In genomic region chr15:79090487-79091203, GRCh38 we compare ENCODE assay signal across 10 cellular contexts. TPM values are rescaled to one million over a fixed set of nuclear protein-coding genes. Genes with fewer than 3 reads are reported as not detected.
A peak's percentile ranks its signal among the peaks of the same experiment; 100 is the strongest.
DNase-seq lines count a peak whose midpoint lies in the region; ATAC-seq lines count a peak whose summit lies in the region.
"Had no signal": no experiment of that assay in that cellular context is flagged by ENCODE, and none has a peak within 500 bp of the region (broad histone marks: within the 10 kb centered on the region; RNA-seq: fewer than 3 reads in every experiment).

A gene with protein sequence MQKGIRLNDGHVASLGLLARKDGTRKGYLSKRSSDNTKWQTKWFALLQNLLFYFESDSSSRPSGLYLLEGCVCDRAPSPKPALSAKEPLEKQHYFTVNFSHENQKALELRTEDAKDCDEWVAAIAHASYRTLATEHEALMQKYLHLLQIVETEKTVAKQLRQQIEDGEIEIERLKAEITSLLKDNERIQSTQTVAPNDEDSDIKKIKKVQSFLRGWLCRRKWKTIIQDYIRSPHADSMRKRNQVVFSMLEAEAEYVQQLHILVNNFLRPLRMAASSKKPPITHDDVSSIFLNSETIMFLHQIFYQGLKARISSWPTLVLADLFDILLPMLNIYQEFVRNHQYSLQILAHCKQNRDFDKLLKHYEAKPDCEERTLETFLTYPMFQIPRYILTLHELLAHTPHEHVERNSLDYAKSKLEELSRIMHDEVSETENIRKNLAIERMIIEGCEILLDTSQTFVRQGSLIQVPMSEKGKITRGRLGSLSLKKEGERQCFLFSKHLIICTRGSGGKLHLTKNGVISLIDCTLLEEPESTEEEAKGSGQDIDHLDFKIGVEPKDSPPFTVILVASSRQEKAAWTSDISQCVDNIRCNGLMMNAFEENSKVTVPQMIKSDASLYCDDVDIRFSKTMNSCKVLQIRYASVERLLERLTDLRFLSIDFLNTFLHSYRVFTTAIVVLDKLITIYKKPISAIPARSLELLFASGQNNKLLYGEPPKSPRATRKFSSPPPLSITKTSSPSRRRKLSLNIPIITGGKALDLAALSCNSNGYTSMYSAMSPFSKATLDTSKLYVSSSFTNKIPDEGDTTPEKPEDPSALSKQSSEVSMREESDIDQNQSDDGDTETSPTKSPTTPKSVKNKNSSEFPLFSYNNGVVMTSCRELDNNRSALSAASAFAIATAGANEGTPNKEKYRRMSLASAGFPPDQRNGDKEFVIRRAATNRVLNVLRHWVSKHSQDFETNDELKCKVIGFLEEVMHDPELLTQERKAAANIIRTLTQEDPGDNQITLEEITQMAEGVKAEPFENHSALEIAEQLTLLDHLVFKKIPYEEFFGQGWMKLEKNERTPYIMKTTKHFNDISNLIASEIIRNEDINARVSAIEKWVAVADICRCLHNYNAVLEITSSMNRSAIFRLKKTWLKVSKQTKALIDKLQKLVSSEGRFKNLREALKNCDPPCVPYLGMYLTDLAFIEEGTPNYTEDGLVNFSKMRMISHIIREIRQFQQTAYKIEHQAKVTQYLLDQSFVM (N-terminal part only) (minus strand): TSS chr15:79090780. CDS start chr15:79090498, 282 bp downstream.

- H3K36me3 Mint-ChIP-seq in activated T-helper 17 cell treated with anti-CD3 and anti-CD28 coated beads, Interleukin-2, amount 50 U/mL, for 72 hours (ENCODE audit: low read depth): no peaks in the 10 kb centered on the region
- H3K36me3 Mint-ChIP-seq in stimulated activated naive B cell treated with anti-CD40 and anti-IgM and Interleukin-4, amounts not matched to agents 10 μg/mL and 1 μg/mL and 100 μg/mL, for 72 hours: peaks cover 0 to 7% of the 10 kb centered on the region in 2 donors

- no peak within 1 kb of the TSS for H3K27ac Mint-ChIP-seq in activated T-helper 17 cell treated with anti-CD3 and anti-CD28 coated beads, Interleukin-2, amount 50 U/mL, for 72 hours
- peak within 1 kb of the TSS; percentile 88 for H3K27ac Mint-ChIP-seq in stimulated activated naive B cell treated with anti-CD40 and anti-IgM and Interleukin-4, amounts not matched to agents 10 μg/mL and 1 μg/mL and 100 μg/mL, for 72 hours

- no peaks in the 10 kb centered on the region for H3K9me3 Mint-ChIP-seq in activated T-helper 17 cell treated with anti-CD3 and anti-CD28 coated beads, Interleukin-2, amount 50 U/mL, for 72 hours
- H3K9me3 Mint-ChIP-seq in stimulated activated naive B cell treated with anti-CD40 and anti-IgM and Interleukin-4, amounts not matched to agents 10 μg/mL and 1 μg/mL and 100 μg/mL, for 72 hours: peaks cover 1 to 4% of the 10 kb centered on the region in 2 donors

- peaks cover 55% of the 10 kb centered on the region for H3K27me3 Mint-ChIP-seq in activated T-helper 17 cell treated with anti-CD3 and anti-CD28 coated beads, Interleukin-2, amount 50 U/mL, for 72 hours
- peaks cover 70 to 81% of the 10 kb centered on the region in 2 donors for H3K27me3 Mint-ChIP-seq in stimulated activated naive B cell treated with anti-CD40 and anti-IgM and Interleukin-4, amounts not matched to agents 10 μg/mL and 1 μg/mL and 100 μg/mL, for 72 hours

- H3K4me3 Mint-ChIP-seq in activated T-helper 17 cell treated with anti-CD3 and anti-CD28 coated beads, Interleukin-2, amount 50 U/mL, for 72 hours: peak within 1 kb of the TSS; percentile 15
- peak within 1 kb of the TSS; percentile 85 to 89 for H3K4me3 Mint-ChIP-seq in stimulated activated naive B cell treated with anti-CD40 and anti-IgM and Interleukin-4, amounts not matched to agents 10 μg/mL and 1 μg/mL and 100 μg/mL, for 72 hours

- DNase-seq in NCI-H1417 (lab: John Stamatoyannopoulos, UW) (peak in 2 of 3 experiments; percentile 80 to 82), NCI-H1417 treated with DMSO at 0.1 percent for 48 hours (lab: John Stamatoyannopoulos, UW) (no peak), iPS-NIHi7 (ENCODE audit: extremely low spot score) (peak; percentile 55), germinal center (ENCODE audit: low spot score) (no peak), DMS53 treated with DMSO at 0.1 percent for 48 hours (lab: John Stamatoyannopoulos, UW; ENCODE audit: unreplicated experiment) (no peak)
- no peak for DNase-seq in stimulated activated naive B cell treated with anti-CD40 and anti-IgM and Interleukin-4, amounts not matched to agents 10 μg/mL and 1 μg/mL and 100 μg/mL, for 72 hours
- DNase-seq: left colon, NCI-H2081 treated with DMSO at 0.1 percent for 48 hours had no signal

- H3K4me1 Mint-ChIP-seq in activated T-helper 17 cell treated with anti-CD3 and anti-CD28 coated beads, Interleukin-2, amount 50 U/mL, for 72 hours: peaks cover 5% of the 10 kb centered on the region
- H3K4me1 Mint-ChIP-seq in stimulated activated naive B cell treated with anti-CD40 and anti-IgM and Interleukin-4, amounts not matched to agents 10 μg/mL and 1 μg/mL and 100 μg/mL, for 72 hours: peaks cover 24 to 29% of the 10 kb centered on the region in 2 donors

- no peak for ATAC-seq in activated T-helper 17 cell treated with anti-CD3 and anti-CD28 coated beads, Interleukin-2, amount 50 U/mL, for 72 hours (replicated peaks)
- peak; percentile 20 to 21 for ATAC-seq in stimulated activated naive B cell treated with anti-CD40 and anti-IgM and Interleukin-4, amounts not matched to agents 10 μg/mL and 1 μg/mL and 100 μg/mL, for 72 hours (replicated peaks)
- ATAC-seq in GM19397 (IDR thresholded peaks at IDR 0.05; ENCODE audit: unreplicated experiment): no peak
- ATAC-seq: left colon had no signal

RNA-seq across cellular contexts. Expression of the gene that starts here (rescaled TPM):
- total RNA-seq in activated T-helper 17 cell treated with anti-CD3 and anti-CD28 coated beads, Interleukin-2, amount 50 U/mL, for 72 hours: not detected

Comparison
In these comparisons a context has a peak if more than half of its experiments do, and no peak if none do; other contexts are left out.
1. DNase-seq: peak in NCI-H1417 (2 of 3) and iPS-NIHi7 (single experiment); none in NCI-H1417 treated with DMSO at 0.1 percent for 48 hours (single experiment), stimulated activated naive B cell treated with anti-CD40 and anti-IgM and Interleukin-4, amounts not matched to agents 10 μg/mL and 1 μg/mL and 100 μg/mL, for 72 hours (single experiment), germinal center (single experiment) and DMS53 treated with DMSO at 0.1 percent for 48 hours (single experiment).
2. ATAC-seq: peak in stimulated activated naive B cell treated with anti-CD40 and anti-IgM and Interleukin-4, amounts not matched to agents 10 μg/mL and 1 μg/mL and 100 μg/mL, for 72 hours (2 of 2); none in activated T-helper 17 cell treated with anti-CD3 and anti-CD28 coated beads, Interleukin-2, amount 50 U/mL, for 72 hours (single experiment) and GM19397 (single experiment).